In the genomic region with DNA sequence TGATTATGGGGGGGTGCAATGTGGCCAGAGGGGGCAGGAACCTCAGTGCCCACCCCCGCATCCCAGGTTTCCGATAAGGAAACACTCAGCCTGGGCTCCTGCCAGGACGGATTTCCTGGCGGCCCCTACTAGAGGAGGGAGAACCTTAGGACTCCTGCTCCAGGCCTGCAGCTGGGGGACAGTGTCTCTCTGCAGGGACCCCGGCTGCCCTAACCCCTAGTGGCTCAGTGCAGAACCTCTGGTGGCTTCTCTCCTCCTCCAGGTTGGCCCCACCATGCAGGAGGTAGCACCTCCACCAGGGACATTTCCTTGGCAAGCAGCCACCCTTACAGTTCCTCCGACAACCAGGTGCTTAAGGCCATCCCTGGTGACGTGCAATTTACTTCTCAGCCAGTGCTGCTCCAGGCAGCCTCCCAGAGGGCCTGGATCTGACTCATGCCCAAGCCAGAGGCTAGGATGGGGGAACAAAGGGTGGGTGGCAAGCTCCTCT, we compare ENCODE assay signal across 14 cellular contexts. TPM values are rescaled to one million over a fixed set of nuclear protein-coding genes. Genes with fewer than 3 reads are reported as not detected.
DNase-seq lines count a peak whose midpoint lies in the region; ATAC-seq, FAIRE-seq and TF ChIP-seq lines count a peak whose summit lies in the region.
"Had no signal": no experiment of that assay in that cellular context is flagged by ENCODE, and none has a peak within 500 bp of the region (broad histone marks: within the 10 kb centered on the region; RNA-seq: fewer than 3 reads in every experiment).

No MANE protein-coding gene starts in this region.

- H3K27me3 ChIP-seq in HCT116 (ENCODE audit: insufficient read depth, low read length) = no peaks in the 10 kb centered on the region

- no peak overlapping the region for H2AFZ ChIP-seq in HCT116 (ENCODE audit: low read depth, low read length, poor library complexity, severe bottlenecking)

- TF ChIP-seq RAD21 in A549 (conservative IDR thresholded peaks at IDR 0.05 in 1 of 2, IDR thresholded peaks at IDR 0.05 in 1 of 2) (no peak), HCT116 (IDR thresholded peaks at IDR 0.05; ENCODE audit: low read depth) (no peak)

- no peaks in the 10 kb centered on the region for H3K9me3 Mint-ChIP-seq in activated B cell treated with CpG ODN at 0.5 μM for 24 hours
- H3K9me3 Mint-ChIP-seq in T-cell = no peaks in the 10 kb centered on the region

- peaks cover 77% of the 10 kb centered on the region for H3K36me3 Mint-ChIP-seq in activated B cell treated with CpG ODN at 0.5 μM for 24 hours (ENCODE audit: low read depth)
- H3K36me3 Mint-ChIP-seq in T-cell = no peaks in the 10 kb centered on the region

- H4K20me1 ChIP-seq in HCT116 (ENCODE audit: insufficient read depth) = no peaks in the 10 kb centered on the region

- no peaks in the 10 kb centered on the region for H3K79me2 ChIP-seq in HCT116 (ENCODE audit: insufficient read depth, low read length)

- H3K9ac ChIP-seq in HCT116 (ENCODE audit: low read length) (no peak overlapping the region), kidney (ENCODE audit: low read length in 2 of 2) (no peak overlapping the region)

- TF ChIP-seq CTCF in A549 (IDR thresholded peaks at IDR 0.05) = no peak
- peak in 2 of 3 experiments; percentile 27 to 39; a peak in 3 of 6 replicates for TF ChIP-seq CTCF in HCT116 (IDR thresholded peaks at IDR 0.05 in 2 of 3, conservative IDR thresholded peaks at IDR 0.05 in 1 of 3; ENCODE audit: borderline replicate concordance in 1 of 3, insufficient read depth in 1 of 3, low read depth in 2 of 3, low read length in 2 of 3)
- no peak for TF ChIP-seq CTCF in activated B cell treated with CpG ODN at 0.5 μM for 24 hours (IDR thresholded peaks at IDR 0.05)
- no peak for TF ChIP-seq CTCF in kidney (IDR thresholded peaks at IDR 0.05; ENCODE audit: borderline replicate concordance, extremely low read depth, insufficient read depth)
- no peak for TF ChIP-seq CTCF in GM10248 (IDR thresholded peaks at IDR 0.05; ENCODE audit: control extremely low read depth, extremely low read depth, low read depth, missing control alignments)

- TF ChIP-seq EP300 in A549 (IDR thresholded peaks at IDR 0.05) = no peak

- no peaks in the 10 kb centered on the region for H3K9me2 ChIP-seq in HCT116 (ENCODE audit: insufficient read depth)

- H3K27me3 Mint-ChIP-seq in activated B cell treated with CpG ODN at 0.5 μM for 24 hours = no peaks in the 10 kb centered on the region
- peaks cover 0 to 10% of the 10 kb centered on the region in 2 donors for H3K27me3 Mint-ChIP-seq in T-cell

- H3K36me3 ChIP-seq in HCT116 (ENCODE audit: control insufficient read depth in 1 of 2, insufficient read depth in 2 of 2, low read length in 2 of 2) (no peaks in the 10 kb centered on the region; a peak in 1 of 4 replicates), kidney (ENCODE audit: control insufficient read depth in 1 of 2, insufficient read depth in 2 of 2, low read length in 2 of 2) (no peaks in the 10 kb centered on the region)

- CTCF ChIA-PET in A549 (lab: Yijun Ruan, JAX) = interaction anchor here (0.8 to 1.5 kb wide), 5 partner anchors 10 to 716 kb away, joined by 3 to 4 read pairs (median 3); no protein-coding TSS in a partner anchor
- CTCF ChIA-PET in HCT116 (lab: Charles Lee) = no interaction called here
- CTCF ChIA-PET in activated B cell treated with CpG ODN at 0.5 μM for 24 hours (lab: Charles Lee) = interaction anchor here (1.3 to 1.4 kb wide), 2 partner anchors 39 to 71 kb away, joined by 3 to 5 read pairs; no protein-coding TSS in a partner anchor
- CTCF ChIA-PET in T-cell (lab: Charles Lee) = no interaction called here
- CTCF ChIA-PET in GM10248 (lab: Yijun Ruan, JAX) = interaction anchor here (1.2 to 1.6 kb wide), 3 partner anchors 8 to 17 kb away, joined by 3 to 4 read pairs (median 4); no protein-coding TSS in a partner anchor

- DNase-seq in A549 (ENCODE audit: low read depth in 1 of 2, low spot score in 1 of 2) = peak; percentile 49 to 55
- peak; percentile 48 for DNase-seq in HCT116 (ENCODE audit: low read depth, low spot score)
- DNase-seq in activated B cell treated with CpG ODN at 0.5 μM for 24 hours = no peak
- DNase-seq in kidney = peak; percentile 89
- DNase-seq in T-cell = no peak
- DNase-seq in GM10248 (ENCODE audit: extremely low spot score) = no peak
- no peak for DNase-seq in activated naive CD4-positive, alpha-beta T cell (lab: John Stamatoyannopoulos, UW)
- DNase-seq in GDM1 (lab: John Stamatoyannopoulos, UW) = no peak
- DNase-seq: activated gamma-delta T cell; NCI-H446; stimulated activated CD4-positive, alpha-beta T cell treated with anti-CD3 and anti-CD28 coated beads, Interleukin-12 subunit alpha, Interleukin-12 subunit beta, amount 100 ng/mL, for 4 hours had no signal

- no peak overlapping the region for H3K4me2 ChIP-seq in A549
- peak overlapping the region; percentile 26; the same call in 1 of the 2 replicates for H3K4me2 ChIP-seq in HCT116 (ENCODE audit: low read length)

- H3K27ac ChIP-seq in A549 (no peak overlapping the region), HCT116 (ENCODE audit: low read depth, low read length) (peak overlapping the region; percentile 39; the same call in 1 of the 2 replicates), kidney (ENCODE audit: low read depth in 2 of 2, low read length in 2 of 2) (no peak overlapping the region)
- H3K27ac ChIP-seq: C4-2B had no signal

- H3K9me3 ChIP-seq in A549 = no peaks in the 10 kb centered on the region
- no peaks in the 10 kb centered on the region for H3K9me3 ChIP-seq in HCT116 (ENCODE audit: control insufficient read depth in 1 of 2, insufficient read depth in 1 of 2, low read depth in 1 of 2, low read length in 2 of 2)
- no peaks in the 10 kb centered on the region for H3K9me3 ChIP-seq in kidney (ENCODE audit: control insufficient read depth in 1 of 2, low read length in 2 of 2)

- H3K4me3 ChIP-seq in A549 = no peak overlapping the region
- no peak overlapping the region for H3K4me3 ChIP-seq in HCT116 (replicated peaks in 1 of 2; ENCODE audit: low read depth in 1 of 2, low read length in 2 of 2)
- H3K4me3 ChIP-seq in kidney (ENCODE audit: low read length in 2 of 2) = no peak overlapping the region

- FAIRE-seq in A549 (lab: Jason Lieb, UNC) (no peak), kidney (lab: Jason Lieb, UNC) (no peak)
- FAIRE-seq: H1 had no signal

- intact Hi-C loops in HCT116 (cut with micrococcal nuclease) (no loop called here), activated B cell treated with CpG ODN at 0.5 μM for 24 hours (cut with micrococcal nuclease) (no loop called here), kidney (cut with DNase I) (no loop called here)

- H3K4me1 ChIP-seq in A549 = no peaks in the 10 kb centered on the region
- H3K4me1 ChIP-seq in HCT116 (ENCODE audit: control insufficient read depth in 1 of 2, insufficient read depth in 2 of 2, low read length in 2 of 2) = peaks cover 9 to 10% of the 10 kb centered on the region in 2 experiments
- peaks cover 0 to 6% of the 10 kb centered on the region in 2 donors for H3K4me1 ChIP-seq in kidney (ENCODE audit: control insufficient read depth in 1 of 2, insufficient read depth in 1 of 2, low read depth in 1 of 2, low read length in 2 of 2)

- H3K4me1 Mint-ChIP-seq in activated B cell treated with CpG ODN at 0.5 μM for 24 hours (peaks cover 34% of the 10 kb centered on the region), T-cell (peaks cover 0 to 2% (median 0%) of the 10 kb centered on the region in 3 donors)

- 83% methylated on average over 7 of the region's 7 CpGs for WGBS in A549 (ENCODE audit: missing lambda C conversion rate)

- no peak for TF ChIP-seq POLR2A in A549 (IDR thresholded peaks at IDR 0.05; ENCODE audit: low read length)
- TF ChIP-seq POLR2A in HCT116 (IDR thresholded peaks at IDR 0.05; ENCODE audit: borderline replicate concordance, extremely low read depth, insufficient read depth, insufficient read length) = no peak

- H3K4me3 Mint-ChIP-seq in activated B cell treated with CpG ODN at 0.5 μM for 24 hours (no peak overlapping the region), T-cell (no peak overlapping the region)

- RAD21 ChIA-PET in HCT116 (lab: Charles Lee; ENCODE audit: low non-redundant PET in 1 of 2, low total read pairs in 2 of 2, uncharacterized antibody in 2 of 2, unreplicated experiment in 2 of 2) = no interaction called here

- ATAC-seq in A549 = peak; percentile 66 to 68; a peak in 5 of 6 replicates
- ATAC-seq in HCT116 = peak; percentile 84
- ATAC-seq in activated B cell treated with CpG ODN at 0.5 μM for 24 hours (ENCODE audit: low read depth) = no peak
- ATAC-seq in T-cell (replicated peaks in 1 of 4) = no peak

- BruUV-seq in HCT116 (replicated peaks; lab: Mats Ljungman, UMichigan) = no TSS peak

- H3K27ac Mint-ChIP-seq in activated B cell treated with CpG ODN at 0.5 μM for 24 hours = peak overlapping the region; percentile 3
- no peak overlapping the region for H3K27ac Mint-ChIP-seq in T-cell

- POLR2A ChIA-PET in A549 (lab: Yijun Ruan, JAX) = no interaction called here
- POLR2A ChIA-PET in HCT116 (lab: Charles Lee) = interaction anchor here (1.0 kb wide), 1 partner anchor 9 kb away, joined by 3 read pairs; no protein-coding TSS in a partner anchor
- POLR2A ChIA-PET in activated B cell treated with CpG ODN at 0.5 μM for 24 hours (lab: Charles Lee) = interaction anchor here (0.9 to 1.9 kb wide), 3 partner anchors 11 to 32 kb away, joined by 3 to 6 read pairs (median 6); a partner anchor contains a TSS
- POLR2A ChIA-PET in T-cell (lab: Charles Lee) = no interaction called here
- POLR2A ChIA-PET in GM10248 (lab: Yijun Ruan, JAX) = no interaction called here

RNA-seq across cellular contexts. Expression of a gene that starts 31.9 kb away (rescaled TPM):
- polyA plus RNA-seq in A549 (2011; rRNA removed) (1.1 and 1.6 TPM in 2 replicates), A549 (2017; fragmentation: RNase III; extraction: RNeasy Plus Mini Kit Qiagen cat#74134 plus additional on column Dnase treatment) (1.8 to 2.3 TPM (median 2.2 TPM) in 3 replicates), kidney (ENCODE audit: insufficient read depth, low read depth, low replicate concordance) (4.5 TPM)
- 3.6 and 4.8 TPM in 2 replicates for polyA plus RNA-seq in A549 (2012; cell fraction: cytosol; rRNA removed)
- polyA plus RNA-seq in A549 (2012; cell fraction: nucleus; rRNA removed) = 9.6 and 12.4 TPM in 2 replicates
- 0.83 and 1.5 TPM in 2 replicates for polyA minus RNA-seq in A549 (2011; rRNA and poly(A)+ RNA removed)
- total RNA-seq in HCT116 (2021; ENCODE audit: unreplicated experiment) (11.8 TPM), activated B cell treated with CpG ODN at 0.5 μM for 24 hours (28.2 and 32.1 TPM in 2 replicates), kidney (11.0 TPM), T-cell (1 to 10 TPM in 4 of 5 donors, under 1 TPM in 1; 0.90 to 5.0 (median 2.5) TPM)
- 7.6 and 9.1 TPM in 2 replicates for polyA plus RNA-seq in HCT116 (2012)

RNA-seq across cellular contexts. Expression of a gene that starts 37.7 kb away (rescaled TPM):
- not detected in 2 replicates for polyA plus RNA-seq in A549 (2011; rRNA removed)
- polyA plus RNA-seq in A549 (2012; cell fraction: cytosol; rRNA removed) = not detected in 2 replicates
- polyA plus RNA-seq in A549 (2012; cell fraction: nucleus; rRNA removed) = 0.02 TPM in 1 of 2 replicates, not detected in the other
- polyA plus RNA-seq in A549 (2017; fragmentation: RNase III; extraction: RNeasy Plus Mini Kit Qiagen cat#74134 plus additional on column Dnase treatment) = not detected in 3 replicates
- polyA minus RNA-seq in A549 (2011; rRNA and poly(A)+ RNA removed) = not detected in 2 replicates
- total RNA-seq in HCT116 (2021; ENCODE audit: unreplicated experiment) = not detected
- 0.82 and 1.6 TPM in 2 replicates for polyA plus RNA-seq in HCT116 (2012)
- not detected in 2 replicates for total RNA-seq in activated B cell treated with CpG ODN at 0.5 μM for 24 hours
- total RNA-seq in kidney = not detected
- polyA plus RNA-seq in kidney (ENCODE audit: insufficient read depth, low read depth, low replicate concordance) = not detected
- not detected for total RNA-seq in T-cell
- total RNA-seq: H1, liver had no signal
- polyA plus RNA-seq: H1 had no signal

Comparison
In these comparisons a context has a peak if more than half of its experiments do, and no peak if none do; other contexts are left out.
1. ATAC-seq: peak in A549 (2 of 2) and HCT116 (single experiment); none in activated B cell treated with CpG ODN at 0.5 μM for 24 hours (single experiment) and T-cell (0 of 4).
2. DNase-seq: peak in A549 (2 of 2), HCT116 (single experiment) and kidney (single experiment); none in activated B cell treated with CpG ODN at 0.5 μM for 24 hours (single experiment), T-cell (0 of 34), GM10248 (single experiment), activated naive CD4-positive, alpha-beta T cell (0 of 4) and GDM1 (single experiment).
3. CTCF ChIP-seq: peak in HCT116 (2 of 3); none in A549 (single experiment), activated B cell treated with CpG ODN at 0.5 μM for 24 hours (single experiment), kidney (single experiment) and GM10248 (single experiment).
4. CTCF ChIA-PET loops: an anchor here in A549 (0.8 to 1.5 kb wide), activated B cell treated with CpG ODN at 0.5 μM for 24 hours (1.3 to 1.4 kb wide) and GM10248 (1.2 to 1.6 kb wide); none called in HCT116 and T-cell.
5. POLR2A ChIA-PET loops: an anchor here in HCT116 (1.0 kb wide) and activated B cell treated with CpG ODN at 0.5 μM for 24 hours (0.9 to 1.9 kb wide); none called in A549, T-cell and GM10248.